Comparison of ENCODE assay signal across 13 cellular contexts in genomic region chr14:105290598-105291356, GRCh38. TPM values are rescaled to one million over a fixed set of nuclear protein-coding genes. Genes with fewer than 3 reads are reported as not detected.
DNase-seq lines count a peak whose midpoint lies in the region; ATAC-seq and TF ChIP-seq lines count a peak whose summit lies in the region.
"Had no signal": no experiment of that assay in that cellular context is flagged by ENCODE, and none has a peak within 500 bp of the region (broad histone marks: within the 10 kb centered on the region; RNA-seq: fewer than 3 reads in every experiment).

No MANE protein-coding gene starts in this region.

- DNase-seq in activated CD4-positive, alpha-beta T cell treated with anti-CD3 and anti-CD28 coated beads, Interleukin-2, amount 10 ng/mL, durations not matched to agents 7 days and 5 days = no peak
- no peak for DNase-seq in activated CD4-positive, alpha-beta T cell treated with anti-CD3 and anti-CD28 coated beads, Interleukin-2, amount 50 U/mL, for 4 hours
- peak in 1 of 2 donors; percentile 42 for DNase-seq in central memory CD8-positive, alpha-beta T cell (ENCODE audit: low spot score in 2 of 2)
- no peak for DNase-seq in osteocyte (ENCODE audit: extremely low spot score, unreplicated experiment)
- no peak for DNase-seq in medulla oblongata (ENCODE audit: extremely low spot score)
- no peak for DNase-seq in MM.1S
- DNase-seq: colonic mucosa, DMS79, NCI-H446 treated with DMSO at 0.1 percent for 48 hours had no signal

- H3K9ac ChIP-seq in Loucy (ENCODE audit: low read depth, low read length, poor library complexity, severe bottlenecking) = no peak overlapping the region
- H3K9ac ChIP-seq in MM.1S (ENCODE audit: low read length) = no peak overlapping the region

- no peak overlapping the region for H3K27ac ChIP-seq in MM.1S (ENCODE audit: low read length)
- H3K27ac ChIP-seq: A549, colonic mucosa had no signal

- no peak overlapping the region for H3K4me3 Mint-ChIP-seq in activated CD4-positive, alpha-beta T cell treated with anti-CD3 and anti-CD28 coated beads, Interleukin-2, amount 10 ng/mL, durations not matched to agents 7 days and 5 days
- H3K4me3 Mint-ChIP-seq in central memory CD8-positive, alpha-beta T cell = peak overlapping the region; percentile 8
- H3K4me3 Mint-ChIP-seq in osteocyte (ENCODE audit: unreplicated experiment) = no peak overlapping the region

- peak overlapping the region; percentile 69 for H3K27ac Mint-ChIP-seq in activated CD4-positive, alpha-beta T cell treated with anti-CD3 and anti-CD28 coated beads, Interleukin-2, amount 10 ng/mL, durations not matched to agents 7 days and 5 days
- no peak overlapping the region for H3K27ac Mint-ChIP-seq in central memory CD8-positive, alpha-beta T cell (ENCODE audit: low read depth)
- no peak overlapping the region for H3K27ac Mint-ChIP-seq in osteocyte (ENCODE audit: unreplicated experiment)

- POLR2A ChIA-PET in activated CD4-positive, alpha-beta T cell treated with anti-CD3 and anti-CD28 coated beads, Interleukin-2, amount 10 ng/mL, durations not matched to agents 7 days and 5 days (lab: Charles Lee) = no interaction called here

- H3K79me2 ChIP-seq in Loucy (ENCODE audit: insufficient read depth, low read length) = peaks cover 87% of the 10 kb centered on the region
- peaks cover 40% of the 10 kb centered on the region for H3K79me2 ChIP-seq in MM.1S (ENCODE audit: low read length)

- TF ChIP-seq CTCF in Loucy (conservative IDR thresholded peaks at IDR 0.05; ENCODE audit: low read length) (peak; percentile 45), osteocyte (IDR thresholded peaks at IDR 0.05) (peak; percentile 11), MM.1S (IDR thresholded peaks at IDR 0.05; ENCODE audit: low read length) (no peak)

- peaks cover 51% of the 10 kb centered on the region for H3K4me1 Mint-ChIP-seq in activated CD4-positive, alpha-beta T cell treated with anti-CD3 and anti-CD28 coated beads, Interleukin-2, amount 10 ng/mL, durations not matched to agents 7 days and 5 days
- peaks cover 55% of the 10 kb centered on the region for H3K4me1 Mint-ChIP-seq in central memory CD8-positive, alpha-beta T cell
- peaks cover 7% of the 10 kb centered on the region for H3K4me1 Mint-ChIP-seq in osteocyte (ENCODE audit: unreplicated experiment)

- H3K36me3 Mint-ChIP-seq in activated CD4-positive, alpha-beta T cell treated with anti-CD3 and anti-CD28 coated beads, Interleukin-2, amount 10 ng/mL, durations not matched to agents 7 days and 5 days (ENCODE audit: low read depth) = peaks cover 4% of the 10 kb centered on the region
- H3K36me3 Mint-ChIP-seq in central memory CD8-positive, alpha-beta T cell (ENCODE audit: insufficient read depth) = peaks cover 15% of the 10 kb centered on the region
- H3K36me3 Mint-ChIP-seq in osteocyte (ENCODE audit: unreplicated experiment) = peaks cover 2% of the 10 kb centered on the region

- no peaks in the 10 kb centered on the region for H3K27me3 Mint-ChIP-seq in activated CD4-positive, alpha-beta T cell treated with anti-CD3 and anti-CD28 coated beads, Interleukin-2, amount 10 ng/mL, durations not matched to agents 7 days and 5 days
- H3K27me3 Mint-ChIP-seq in central memory CD8-positive, alpha-beta T cell = no peaks in the 10 kb centered on the region
- no peaks in the 10 kb centered on the region for H3K27me3 Mint-ChIP-seq in osteocyte (ENCODE audit: unreplicated experiment)

- H3K9me3 ChIP-seq in Loucy (ENCODE audit: insufficient read depth, low read depth, low read length) = no peaks in the 10 kb centered on the region
- no peaks in the 10 kb centered on the region for H3K9me3 ChIP-seq in MM.1S (replicated peaks; ENCODE audit: insufficient read depth, low read length)
- H3K9me3 ChIP-seq: A549, colonic mucosa had no signal

- no peaks in the 10 kb centered on the region for H3K9me2 ChIP-seq in Loucy (replicated peaks; ENCODE audit: low read depth, low read length)
- H3K9me2 ChIP-seq in MM.1S (replicated peaks; ENCODE audit: insufficient read depth, low read length) = no peaks in the 10 kb centered on the region

- H3K4me3 ChIP-seq in Loucy (ENCODE audit: low read length, poor library complexity, severe bottlenecking) = no peak overlapping the region
- no peak overlapping the region for H3K4me3 ChIP-seq in MM.1S (ENCODE audit: low read length)
- H3K4me3 ChIP-seq: A549, colonic mucosa, skin epidermis had no signal

- H3K9me3 Mint-ChIP-seq in activated CD4-positive, alpha-beta T cell treated with anti-CD3 and anti-CD28 coated beads, Interleukin-2, amount 10 ng/mL, durations not matched to agents 7 days and 5 days = no peaks in the 10 kb centered on the region
- no peaks in the 10 kb centered on the region for H3K9me3 Mint-ChIP-seq in central memory CD8-positive, alpha-beta T cell
- no peaks in the 10 kb centered on the region for H3K9me3 Mint-ChIP-seq in osteocyte (ENCODE audit: unreplicated experiment)

- CTCF ChIA-PET in activated CD4-positive, alpha-beta T cell treated with anti-CD3 and anti-CD28 coated beads, Interleukin-2, amount 10 ng/mL, durations not matched to agents 7 days and 5 days (lab: Charles Lee) = interaction anchor here (0.6 kb wide), 1 partner anchor 42 kb away, joined by 3 read pairs; the partner anchor contains the start of gene BTBD6

- H3F3A ChIP-seq in Loucy (ENCODE audit: low read depth) = no peaks in the 10 kb centered on the region
- no peaks in the 10 kb centered on the region for H3F3A ChIP-seq in MM.1S (ENCODE audit: insufficient read depth, low read length)

- H3K27me3 ChIP-seq in Loucy (ENCODE audit: insufficient read depth, low read length, poor library complexity, severe bottlenecking) (no peaks in the 10 kb centered on the region), MM.1S (replicated peaks; ENCODE audit: insufficient read depth, low read length) (no peaks in the 10 kb centered on the region)
- H3K27me3 ChIP-seq: colonic mucosa had no signal

- H3K36me3 ChIP-seq in Loucy (ENCODE audit: insufficient read depth, low read length) (peaks cover 3% of the 10 kb centered on the region; the same call in 1 of the 2 replicates), MM.1S (replicated peaks; ENCODE audit: insufficient read depth, low read length) (no peaks in the 10 kb centered on the region)
- H3K36me3 ChIP-seq: colonic mucosa had no signal

- H3K4me2 ChIP-seq in Loucy (ENCODE audit: low read depth, low read length, poor library complexity, severe bottlenecking) (no peak overlapping the region), MM.1S (ENCODE audit: low read depth, low read length) (no peak overlapping the region)
- H3K4me2 ChIP-seq: A549 had no signal

- peaks cover 39% of the 10 kb centered on the region for H3K4me1 ChIP-seq in Loucy (ENCODE audit: insufficient read depth, low read length, poor library complexity, severe bottlenecking)
- H3K4me1 ChIP-seq in MM.1S (ENCODE audit: low read length) = no peaks in the 10 kb centered on the region
- H3K4me1 ChIP-seq: A549, colonic mucosa had no signal

- H2AFZ ChIP-seq in Loucy (ENCODE audit: low read length) = no peak overlapping the region
- H2AFZ ChIP-seq in MM.1S (ENCODE audit: low read length) = no peak overlapping the region

- H4K20me1 ChIP-seq in Loucy (ENCODE audit: insufficient read depth, low read length, poor library complexity, severe bottlenecking) = peaks cover 29% of the 10 kb centered on the region
- H4K20me1 ChIP-seq in MM.1S (ENCODE audit: insufficient read depth, low read length) = no peaks in the 10 kb centered on the region

- ATAC-seq in central memory CD8-positive, alpha-beta T cell (replicated peaks; ENCODE audit: extremely low read depth, poor library complexity, severe bottlenecking) = peak; percentile 58
- ATAC-seq in GM21529 (IDR thresholded peaks at IDR 0.05; ENCODE audit: unreplicated experiment) = no peak

RNA-seq across cellular contexts. Expression of gene BRF1, which starts 10.0 kb away (rescaled TPM):
- total RNA-seq in activated CD4-positive, alpha-beta T cell treated with anti-CD3 and anti-CD28 coated beads, Interleukin-2, amount 10 ng/mL, durations not matched to agents 7 days and 5 days = 10 to 100 TPM; 39.0 to 50.9 TPM
- total RNA-seq in osteocyte = 41.7 and 43.5 TPM in 2 replicates

RNA-seq across cellular contexts. Expression of gene PACS2, which starts 23.8 kb away (rescaled TPM):
- total RNA-seq in activated CD4-positive, alpha-beta T cell treated with anti-CD3 and anti-CD28 coated beads, Interleukin-2, amount 10 ng/mL, durations not matched to agents 7 days and 5 days = 10 to 100 TPM; 43.3 to 46.8 TPM
- 109 and 115 TPM in 2 replicates for total RNA-seq in osteocyte

RNA-seq across cellular contexts. Expression of gene BTBD6, which starts 42.4 kb away (rescaled TPM):
- 10 to 100 TPM; 43.7 to 43.9 TPM for total RNA-seq in activated CD4-positive, alpha-beta T cell treated with anti-CD3 and anti-CD28 coated beads, Interleukin-2, amount 10 ng/mL, durations not matched to agents 7 days and 5 days
- 35.3 and 35.7 TPM in 2 replicates for total RNA-seq in osteocyte
